Comparison of ENCODE assay signal across 21 cellular contexts in the genomic region with DNA sequence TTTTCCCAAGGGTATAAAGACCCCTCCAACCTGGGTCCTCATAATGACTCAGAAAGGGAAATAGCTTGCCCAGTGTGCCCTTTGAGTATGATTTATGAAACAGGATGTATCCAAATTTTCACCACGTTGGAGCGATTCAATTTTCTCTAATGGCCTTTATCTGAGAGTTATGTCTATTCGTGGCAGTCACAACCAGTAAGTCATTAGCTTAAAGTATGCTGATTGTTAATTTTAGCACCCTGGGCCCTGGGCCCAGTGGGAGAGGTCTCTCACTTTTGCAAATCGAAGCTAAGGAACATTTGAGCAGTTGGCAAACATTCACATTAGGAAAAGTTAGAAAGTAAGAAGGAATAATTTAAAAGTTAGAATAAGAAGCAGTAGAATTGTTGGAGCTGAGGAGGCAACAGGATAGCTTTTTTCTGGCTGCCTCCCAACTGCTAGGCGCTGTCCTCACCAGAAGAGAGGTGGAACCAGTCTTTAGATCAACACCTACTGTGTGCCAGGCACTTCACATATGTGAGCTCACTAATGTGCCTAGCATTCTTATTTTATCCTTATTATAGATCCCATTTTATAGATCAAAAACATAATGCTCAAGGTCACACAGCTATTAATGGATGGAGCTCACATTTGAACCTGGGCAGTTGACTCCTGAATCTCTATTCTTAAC. TPM values are rescaled to one million over a fixed set of nuclear protein-coding genes. Genes with fewer than 3 reads are reported as not detected.
"Had no signal": no experiment of that assay in that cellular context is flagged by ENCODE, and none has a peak within 500 bp of the region (broad histone marks: within the 10 kb centered on the region; RNA-seq: fewer than 3 reads in every experiment).

No MANE protein-coding gene starts in this region.

- H3K27ac ChIP-seq: SJCRH30 had no signal

- H3K9me3 ChIP-seq: SJCRH30 had no signal

- H3K4me1 ChIP-seq: SJCRH30 had no signal

- H3K36me3 ChIP-seq: SJCRH30 had no signal

- DNase-seq: IMR-90, Kasumi-1, KG1, MM.1S, NCI-H1092 treated with DMSO at 0.1 percent for 48 hours, NCI-H1436, NCI-H187, NCI-H2029, NCI-H2081 treated with DMSO at 0.1 percent for 48 hours, NCI-H2171, NCI-H226, NCI-H446, NCI-H510A, NCI-H524 treated with DMSO at 0.1 percent for 48 hours, NCI-H69, NCI-H774, RPMI8226, SHP77 treated with DMSO at 0.1 percent for 48 hours, SJCRH30 had no signal

- ATAC-seq: HepG2, SK-N-SH treated with all-trans-retinoic acid at 6 μM for 48 hours had no signal

- H3K4me3 ChIP-seq: SJCRH30 had no signal

RNA-seq across cellular contexts. Expression of a gene that starts 24.5 kb away (rescaled TPM):
- total RNA-seq: HepG2, SJCRH30 had no signal
